Comparison of ENCODE assay signal across 1 cellular context in the genomic region with DNA sequence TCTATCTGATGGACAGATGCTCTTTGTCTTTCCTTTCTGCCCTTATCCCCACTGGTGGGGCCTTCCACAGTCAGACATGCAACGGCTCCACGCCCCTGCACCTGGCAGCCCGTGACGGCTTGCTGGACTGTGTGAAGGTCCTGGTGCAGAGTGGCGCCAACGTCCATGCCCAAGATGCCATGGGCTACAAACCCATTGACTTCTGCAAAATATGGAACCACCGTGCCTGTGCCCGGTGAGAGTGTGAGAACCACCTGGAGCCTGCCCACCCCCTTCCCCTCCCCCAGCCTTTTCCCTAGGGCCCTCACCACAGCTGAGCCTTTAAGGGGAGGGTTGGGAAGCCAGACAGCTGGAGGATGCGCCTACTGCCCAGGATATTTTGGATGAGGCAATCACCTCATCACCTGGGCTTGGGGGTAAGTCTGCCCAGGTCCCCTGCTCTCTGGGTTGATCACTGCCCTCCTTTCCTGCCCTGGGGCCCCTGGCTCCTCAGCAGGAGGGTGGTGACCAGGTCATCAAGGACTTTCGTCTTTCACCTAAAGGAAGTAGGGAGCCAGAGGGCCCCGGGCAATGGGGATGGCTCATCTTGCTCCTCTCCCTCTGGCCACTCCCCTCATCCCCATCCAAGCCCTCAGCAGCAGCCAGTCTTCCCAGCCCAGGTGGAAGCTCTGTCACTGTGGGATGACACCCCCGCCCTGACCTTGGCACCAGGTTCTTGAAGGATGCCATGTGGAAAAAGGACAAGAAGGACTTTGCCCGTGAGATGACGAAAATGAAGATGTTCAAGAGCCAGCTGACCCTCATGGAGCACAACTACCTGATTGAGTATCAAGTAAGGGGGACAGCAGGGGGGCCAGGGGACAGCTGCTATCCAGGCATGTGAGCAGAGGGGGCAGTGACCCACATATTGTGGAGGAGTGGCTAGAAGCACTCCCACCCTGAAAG.
TF ChIP-seq lines count a peak whose summit lies in the region.

No MANE protein-coding gene starts in this region.

TF ChIP-seq in WTC11, 78 proteins besides CTCF, POLR2A, EP300 and RAD21 (continued from another document):
- TF ChIP-seq, protein P1, sequence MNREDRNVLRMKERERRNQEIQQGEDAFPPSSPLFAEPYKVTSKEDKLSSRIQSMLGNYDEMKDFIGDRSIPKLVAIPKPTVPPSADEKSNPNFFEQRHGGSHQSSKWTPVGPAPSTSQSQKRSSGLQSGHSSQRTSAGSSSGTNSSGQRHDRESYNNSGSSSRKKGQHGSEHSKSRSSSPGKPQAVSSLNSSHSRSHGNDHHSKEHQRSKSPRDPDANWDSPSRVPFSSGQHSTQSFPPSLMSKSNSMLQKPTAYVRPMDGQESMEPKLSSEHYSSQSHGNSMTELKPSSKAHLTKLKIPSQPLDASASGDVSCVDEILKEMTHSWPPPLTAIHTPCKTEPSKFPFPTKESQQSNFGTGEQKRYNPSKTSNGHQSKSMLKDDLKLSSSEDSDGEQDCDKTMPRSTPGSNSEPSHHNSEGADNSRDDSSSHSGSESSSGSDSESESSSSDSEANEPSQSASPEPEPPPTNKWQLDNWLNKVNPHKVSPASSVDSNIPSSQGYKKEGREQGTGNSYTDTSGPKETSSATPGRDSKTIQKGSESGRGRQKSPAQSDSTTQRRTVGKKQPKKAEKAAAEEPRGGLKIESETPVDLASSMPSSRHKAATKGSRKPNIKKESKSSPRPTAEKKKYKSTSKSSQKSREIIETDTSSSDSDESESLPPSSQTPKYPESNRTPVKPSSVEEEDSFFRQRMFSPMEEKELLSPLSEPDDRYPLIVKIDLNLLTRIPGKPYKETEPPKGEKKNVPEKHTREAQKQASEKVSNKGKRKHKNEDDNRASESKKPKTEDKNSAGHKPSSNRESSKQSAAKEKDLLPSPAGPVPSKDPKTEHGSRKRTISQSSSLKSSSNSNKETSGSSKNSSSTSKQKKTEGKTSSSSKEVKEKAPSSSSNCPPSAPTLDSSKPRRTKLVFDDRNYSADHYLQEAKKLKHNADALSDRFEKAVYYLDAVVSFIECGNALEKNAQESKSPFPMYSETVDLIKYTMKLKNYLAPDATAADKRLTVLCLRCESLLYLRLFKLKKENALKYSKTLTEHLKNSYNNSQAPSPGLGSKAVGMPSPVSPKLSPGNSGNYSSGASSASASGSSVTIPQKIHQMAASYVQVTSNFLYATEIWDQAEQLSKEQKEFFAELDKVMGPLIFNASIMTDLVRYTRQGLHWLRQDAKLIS (CRISPR knock-in tag; IDR thresholded peaks at IDR 0.05; ENCODE audit: borderline replicate concordance) = no peak
- TF ChIP-seq ATF1 (CRISPR knock-in tag; IDR thresholded peaks at IDR 0.05) = no peak
